20 cellular contexts compared by ENCODE assay signal in genomic region chr1:115725600-115725999, GRCh38. TPM values are rescaled to one million over a fixed set of nuclear protein-coding genes. Genes with fewer than 3 reads are reported as not detected.
DNase-seq lines count a peak whose midpoint lies in the region; ATAC-seq and TF ChIP-seq lines count a peak whose summit lies in the region.
"Had no signal": no experiment of that assay in that cellular context is flagged by ENCODE, and none has a peak within 500 bp of the region (broad histone marks: within the 10 kb centered on the region; RNA-seq: fewer than 3 reads in every experiment).

No MANE protein-coding gene starts in this region.

- H3K27me3 ChIP-seq in testis, result no peaks in the 10 kb centered on the region

- H3K9me3 ChIP-seq in mesodermal cell (ENCODE audit: control insufficient read depth, low read length), result no peaks in the 10 kb centered on the region
- no peaks in the 10 kb centered on the region for H3K9me3 ChIP-seq in testis

- 70 to 79% methylated on average over 2 of the region's 2 CpGs for WGBS in mesodermal cell (ENCODE audit: insufficient coverage in 2 of 2), 2 experiments
- 56 to 62% methylated on average over 2 of the region's 2 CpGs for whole genome bisulfite sequencing in testis, 2 donors

- TF ChIP-seq CTCF in testis (IDR thresholded peaks at IDR 0.05), result no peak

- intact Hi-C loops in testis (cut with DNase I; ENCODE audit: low total_unique reads), result no loop called here

- H3K4me3 ChIP-seq in mesodermal cell (ENCODE audit: extremely low read depth, insufficient read depth, low read length, poor library complexity, severe bottlenecking), result no peak overlapping the region
- H3K4me3 ChIP-seq in testis, result no peak overlapping the region

- H3K36me3 ChIP-seq in mesodermal cell (ENCODE audit: control insufficient read depth, insufficient read depth, low read length), result no peaks in the 10 kb centered on the region
- H3K36me3 ChIP-seq in testis (ENCODE audit: low read depth, missing control alignments), result no peaks in the 10 kb centered on the region

- H3K4me1 ChIP-seq in mesodermal cell (ENCODE audit: control insufficient read depth, insufficient read depth, low read length, poor library complexity, severe bottlenecking) (peaks cover 28% of the 10 kb centered on the region), testis (peaks cover 7% of the 10 kb centered on the region)

- ATAC-seq in HG03571 (IDR thresholded peaks at IDR 0.05; ENCODE audit: unreplicated experiment) (no peak), GM18873 (IDR thresholded peaks at IDR 0.05; ENCODE audit: low FRiP score, unreplicated experiment) (no peak)
- ATAC-seq: activated CD8-positive, alpha-beta T cell treated with anti-CD3 and anti-CD28 coated beads for 36 hours; HCT116; WTC11 had no signal

- peak; percentile 37 for DNase-seq in HCEC 1CT
- DNase-seq in amniotic epithelial cell (ENCODE audit: low read depth), result peak; percentile 18
- peak; percentile 19 for DNase-seq in testis
- no peak for DNase-seq in central memory CD4-positive, alpha-beta T cell
- DNase-seq: activated CD8-positive, alpha-beta T cell treated with anti-CD3 and anti-CD28 coated beads for 36 hours; activated naive CD4-positive, alpha-beta T cell treated with anti-CD3 and anti-CD28 coated beads for 36 hours; activated T-cell treated with anti-CD3 and anti-CD28 coated beads, Interleukin-2, amount 50 U/mL, for 24 hours; DMS79 treated with DMSO at 0.1 percent for 48 hours; IMR-90; NCI-H1436 treated with DMSO at 0.1 percent for 48 hours; NCI-H748 treated with DMSO at 0.1 percent for 48 hours; T-helper 2 cell had no signal

- TF ChIP-seq POLR2A in testis (IDR thresholded peaks at IDR 0.05), result no peak

- H3K27ac ChIP-seq in mesodermal cell (ENCODE audit: low read depth, low read length, severe bottlenecking), result peak overlapping the region; percentile 8
- no peak overlapping the region for H3K27ac ChIP-seq in testis

RNA-seq across cellular contexts. Expression of gene CASQ2, which starts 42.9 kb away (rescaled TPM):
- 0.15 TPM for polyA plus RNA-seq in mesodermal cell (2013, experiment 1 of 2)
- polyA plus RNA-seq in mesodermal cell (2013, experiment 2 of 2), result not detected
- 1 to 10 TPM in 1 of 2 donors, under 1 TPM in 1; 0.74 to 1.9 TPM for total RNA-seq in testis
- polyA plus RNA-seq in testis (ENCODE audit: insufficient read depth, low read depth, low replicate concordance), result 8.6 TPM
- total RNA-seq: activated CD8-positive, alpha-beta T cell treated with anti-CD3 and anti-CD28 coated beads for 36 hours; activated naive CD4-positive, alpha-beta T cell treated with anti-CD3 and anti-CD28 coated beads for 36 hours; IMR-90; kidney epithelial cell; MCF 10A; osteocyte; WTC11 had no signal
- polyA plus RNA-seq: IMR-90 had no signal
